ENCODE assay signal across 1 cellular context in the genomic region with DNA sequence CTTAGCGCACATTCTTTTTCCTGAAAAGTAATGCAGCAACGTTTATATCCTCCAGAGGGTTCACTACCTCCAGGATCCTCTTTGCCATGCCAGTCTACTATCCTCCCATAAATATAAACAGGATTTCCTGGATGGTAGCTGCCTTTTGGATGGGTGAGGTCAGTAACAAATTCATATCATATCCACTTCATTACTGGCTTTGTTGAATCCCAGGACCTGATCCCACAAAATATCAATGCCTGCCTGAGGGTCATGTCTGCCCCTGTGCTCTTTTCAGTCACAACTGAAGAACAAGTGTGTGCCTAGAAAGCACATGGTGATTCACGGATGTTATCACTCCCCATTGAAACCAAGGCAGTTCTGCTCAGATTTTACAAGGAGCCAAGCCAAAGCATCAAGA.
TF ChIP-seq lines count a peak whose summit lies in the region.

No MANE protein-coding gene starts in this region.

TF ChIP-seq in H1, 55 proteins besides CTCF, POLR2A, EP300 and RAD21 (continued from another document):
- TF ChIP-seq, protein P1, sequence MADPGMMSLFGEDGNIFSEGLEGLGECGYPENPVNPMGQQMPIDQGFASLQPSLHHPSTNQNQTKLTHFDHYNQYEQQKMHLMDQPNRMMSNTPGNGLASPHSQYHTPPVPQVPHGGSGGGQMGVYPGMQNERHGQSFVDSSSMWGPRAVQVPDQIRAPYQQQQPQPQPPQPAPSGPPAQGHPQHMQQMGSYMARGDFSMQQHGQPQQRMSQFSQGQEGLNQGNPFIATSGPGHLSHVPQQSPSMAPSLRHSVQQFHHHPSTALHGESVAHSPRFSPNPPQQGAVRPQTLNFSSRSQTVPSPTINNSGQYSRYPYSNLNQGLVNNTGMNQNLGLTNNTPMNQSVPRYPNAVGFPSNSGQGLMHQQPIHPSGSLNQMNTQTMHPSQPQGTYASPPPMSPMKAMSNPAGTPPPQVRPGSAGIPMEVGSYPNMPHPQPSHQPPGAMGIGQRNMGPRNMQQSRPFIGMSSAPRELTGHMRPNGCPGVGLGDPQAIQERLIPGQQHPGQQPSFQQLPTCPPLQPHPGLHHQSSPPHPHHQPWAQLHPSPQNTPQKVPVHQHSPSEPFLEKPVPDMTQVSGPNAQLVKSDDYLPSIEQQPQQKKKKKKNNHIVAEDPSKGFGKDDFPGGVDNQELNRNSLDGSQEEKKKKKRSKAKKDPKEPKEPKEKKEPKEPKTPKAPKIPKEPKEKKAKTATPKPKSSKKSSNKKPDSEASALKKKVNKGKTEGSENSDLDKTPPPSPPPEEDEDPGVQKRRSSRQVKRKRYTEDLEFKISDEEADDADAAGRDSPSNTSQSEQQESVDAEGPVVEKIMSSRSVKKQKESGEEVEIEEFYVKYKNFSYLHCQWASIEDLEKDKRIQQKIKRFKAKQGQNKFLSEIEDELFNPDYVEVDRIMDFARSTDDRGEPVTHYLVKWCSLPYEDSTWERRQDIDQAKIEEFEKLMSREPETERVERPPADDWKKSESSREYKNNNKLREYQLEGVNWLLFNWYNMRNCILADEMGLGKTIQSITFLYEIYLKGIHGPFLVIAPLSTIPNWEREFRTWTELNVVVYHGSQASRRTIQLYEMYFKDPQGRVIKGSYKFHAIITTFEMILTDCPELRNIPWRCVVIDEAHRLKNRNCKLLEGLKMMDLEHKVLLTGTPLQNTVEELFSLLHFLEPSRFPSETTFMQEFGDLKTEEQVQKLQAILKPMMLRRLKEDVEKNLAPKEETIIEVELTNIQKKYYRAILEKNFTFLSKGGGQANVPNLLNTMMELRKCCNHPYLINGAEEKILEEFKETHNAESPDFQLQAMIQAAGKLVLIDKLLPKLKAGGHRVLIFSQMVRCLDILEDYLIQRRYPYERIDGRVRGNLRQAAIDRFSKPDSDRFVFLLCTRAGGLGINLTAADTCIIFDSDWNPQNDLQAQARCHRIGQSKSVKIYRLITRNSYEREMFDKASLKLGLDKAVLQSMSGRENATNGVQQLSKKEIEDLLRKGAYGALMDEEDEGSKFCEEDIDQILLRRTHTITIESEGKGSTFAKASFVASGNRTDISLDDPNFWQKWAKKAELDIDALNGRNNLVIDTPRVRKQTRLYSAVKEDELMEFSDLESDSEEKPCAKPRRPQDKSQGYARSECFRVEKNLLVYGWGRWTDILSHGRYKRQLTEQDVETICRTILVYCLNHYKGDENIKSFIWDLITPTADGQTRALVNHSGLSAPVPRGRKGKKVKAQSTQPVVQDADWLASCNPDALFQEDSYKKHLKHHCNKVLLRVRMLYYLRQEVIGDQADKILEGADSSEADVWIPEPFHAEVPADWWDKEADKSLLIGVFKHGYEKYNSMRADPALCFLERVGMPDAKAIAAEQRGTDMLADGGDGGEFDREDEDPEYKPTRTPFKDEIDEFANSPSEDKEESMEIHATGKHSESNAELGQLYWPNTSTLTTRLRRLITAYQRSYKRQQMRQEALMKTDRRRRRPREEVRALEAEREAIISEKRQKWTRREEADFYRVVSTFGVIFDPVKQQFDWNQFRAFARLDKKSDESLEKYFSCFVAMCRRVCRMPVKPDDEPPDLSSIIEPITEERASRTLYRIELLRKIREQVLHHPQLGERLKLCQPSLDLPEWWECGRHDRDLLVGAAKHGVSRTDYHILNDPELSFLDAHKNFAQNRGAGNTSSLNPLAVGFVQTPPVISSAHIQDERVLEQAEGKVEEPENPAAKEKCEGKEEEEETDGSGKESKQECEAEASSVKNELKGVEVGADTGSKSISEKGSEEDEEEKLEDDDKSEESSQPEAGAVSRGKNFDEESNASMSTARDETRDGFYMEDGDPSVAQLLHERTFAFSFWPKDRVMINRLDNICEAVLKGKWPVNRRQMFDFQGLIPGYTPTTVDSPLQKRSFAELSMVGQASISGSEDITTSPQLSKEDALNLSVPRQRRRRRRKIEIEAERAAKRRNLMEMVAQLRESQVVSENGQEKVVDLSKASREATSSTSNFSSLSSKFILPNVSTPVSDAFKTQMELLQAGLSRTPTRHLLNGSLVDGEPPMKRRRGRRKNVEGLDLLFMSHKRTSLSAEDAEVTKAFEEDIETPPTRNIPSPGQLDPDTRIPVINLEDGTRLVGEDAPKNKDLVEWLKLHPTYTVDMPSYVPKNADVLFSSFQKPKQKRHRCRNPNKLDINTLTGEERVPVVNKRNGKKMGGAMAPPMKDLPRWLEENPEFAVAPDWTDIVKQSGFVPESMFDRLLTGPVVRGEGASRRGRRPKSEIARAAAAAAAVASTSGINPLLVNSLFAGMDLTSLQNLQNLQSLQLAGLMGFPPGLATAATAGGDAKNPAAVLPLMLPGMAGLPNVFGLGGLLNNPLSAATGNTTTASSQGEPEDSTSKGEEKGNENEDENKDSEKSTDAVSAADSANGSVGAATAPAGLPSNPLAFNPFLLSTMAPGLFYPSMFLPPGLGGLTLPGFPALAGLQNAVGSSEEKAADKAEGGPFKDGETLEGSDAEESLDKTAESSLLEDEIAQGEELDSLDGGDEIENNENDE (IDR thresholded peaks at IDR 0.05; ENCODE audit: insufficient replicate concordance, low read length), result no peak
- TF ChIP-seq CBX8 (IDR thresholded peaks at IDR 0.05; ENCODE audit: borderline replicate concordance, low read depth, low read length) (no peak), TCF12 (IDR thresholded peaks at IDR 0.05; ENCODE audit: low read depth, low read length) (no peak), KDM4A (IDR thresholded peaks at IDR 0.05; ENCODE audit: low read depth, low read length, severe bottlenecking) (no peak), SP2 (IDR thresholded peaks at IDR 0.05; ENCODE audit: low read length) (no peak), GABPA (IDR thresholded peaks at IDR 0.05; ENCODE audit: borderline replicate concordance, insufficient read depth, low read length) (no peak)
